23 cellular contexts compared by ENCODE assay signal in the genomic region with DNA sequence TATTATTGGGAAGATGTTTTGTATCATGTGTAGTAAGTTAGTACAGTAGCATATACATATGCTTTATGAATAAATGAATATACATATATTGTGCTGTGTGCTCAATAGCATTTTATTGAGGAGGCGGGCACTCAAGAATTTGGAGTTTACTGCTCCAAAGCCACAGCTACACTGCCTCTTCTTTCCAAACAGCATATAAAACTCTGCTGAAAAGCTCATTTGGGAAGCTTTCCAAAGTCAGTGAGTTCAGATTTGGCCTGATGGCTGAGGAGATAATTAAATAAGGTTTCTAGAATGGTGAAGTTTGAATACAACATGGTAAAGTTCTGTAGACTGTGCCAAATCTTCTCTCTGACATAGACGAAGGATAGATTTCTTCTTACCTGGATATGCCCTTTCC.
"Had no signal": no experiment of that assay in that cellular context is flagged by ENCODE, and none has a peak within 500 bp of the region (broad histone marks: within the 10 kb centered on the region; RNA-seq: fewer than 3 reads in every experiment).

No MANE protein-coding gene starts in this region.

- H3K79me2 ChIP-seq: parathyroid adenoma had no signal

- H3K4me1 ChIP-seq: neural progenitor cell, right lobe of liver, testis had no signal

- H3K4me2 ChIP-seq: neural progenitor cell had no signal

- ATAC-seq: natural killer cell; right lobe of liver; stimulated activated naive B cell treated with anti-CD40 and anti-IgM and Interleukin-4, amounts not matched to agents 10 μg/mL and 1 μg/mL and 100 μg/mL, for 72 hours; stimulated activated naive CD8-positive, alpha-beta T cell treated with anti-CD3 and anti-CD28 coated beads, Interleukin-15, Interleukin-2, amounts not matched to agents 100 U/mL and 50 U/mL, for 24 hours had no signal

- H3K9me3 ChIP-seq: left ventricle myocardium inferior, neutrophil, right atrium auricular region, right lobe of liver, stomach, testis, thyroid gland, transverse colon, upper lobe of left lung had no signal

- H3K4me3 ChIP-seq: left ventricle myocardium inferior, lung, neural progenitor cell, right atrium auricular region, right lobe of liver, stomach, testis, thyroid gland, transverse colon, upper lobe of left lung had no signal

- H2AFZ ChIP-seq: neural progenitor cell, parathyroid adenoma had no signal

- H3K9ac ChIP-seq: neural progenitor cell, parathyroid adenoma had no signal

- DNase-seq: islet precursor cell; left ventricle myocardium inferior; naive B cell; natural killer cell; nephron progenitor cell; occipital lobe; right lobe of liver; stimulated activated CD4-positive, alpha-beta T cell treated with anti-CD3 and anti-CD28 coated beads, Interleukin-12 subunit alpha, Interleukin-12 subunit beta, amount 100 ng/mL, for 4 hours; stimulated activated CD4-positive, alpha-beta T cell treated with anti-CD3 and anti-CD28 coated beads, Interleukin-15, amount 100 ng/mL, for 24 hours; stimulated activated CD4-positive, alpha-beta T cell treated with anti-CD3 and anti-CD28 coated beads, Interleukin-2, amount 100 ng/mL, for 24 hours; stimulated activated CD4-positive, alpha-beta T cell treated with anti-CD3 and anti-CD28 coated beads, Interleukin-4, amount 100 ng/mL, for 1 hour; stimulated activated naive B cell treated with anti-CD40 and anti-IgM and Interleukin-4, amounts not matched to agents 10 μg/mL and 1 μg/mL and 100 μg/mL, for 72 hours; stimulated activated naive CD8-positive, alpha-beta T cell treated with anti-CD3 and anti-CD28 coated beads, Interleukin-15, Interleukin-2, amounts not matched to agents 100 U/mL and 50 U/mL, for 24 hours; stomach; testis; thyroid gland; transverse colon; upper lobe of left lung had no signal

- H3K27me3 ChIP-seq: neural progenitor cell, neutrophil, right atrium auricular region, right lobe of liver, stomach, thyroid gland, transverse colon, upper lobe of left lung had no signal

- H3K27ac ChIP-seq: left ventricle myocardium inferior, neural progenitor cell, neutrophil, parathyroid adenoma, right atrium auricular region, right lobe of liver, stomach, testis, thyroid gland, transverse colon, upper lobe of left lung had no signal

- H3K36me3 ChIP-seq: left ventricle myocardium inferior, neural progenitor cell, neutrophil, right atrium auricular region, right lobe of liver, stomach, thyroid gland, transverse colon, upper lobe of left lung had no signal
